9 cellular contexts compared by ENCODE assay signal in genomic region chr1:164611754-164612642, GRCh38. TPM values are rescaled to one million over a fixed set of nuclear protein-coding genes. Genes with fewer than 3 reads are reported as not detected.
DNase-seq lines count a peak whose midpoint lies in the region; ATAC-seq, FAIRE-seq and TF ChIP-seq lines count a peak whose summit lies in the region.
"Had no signal": no experiment of that assay in that cellular context is flagged by ENCODE, and none has a peak within 500 bp of the region (broad histone marks: within the 10 kb centered on the region; RNA-seq: fewer than 3 reads in every experiment).

No MANE protein-coding gene starts in this region.

- ATAC-seq in heart right ventricle: peak; percentile 49 to 73 (median 64)
- ATAC-seq in activated T-cell treated with anti-CD3 and anti-CD28 coated beads, Interleukin-2, amount 50 U/mL, for 72 hours (replicated peaks in 1 of 2): no peak
- no peak for ATAC-seq in activated CD8-positive, alpha-beta T cell treated with anti-CD3 and anti-CD28 coated beads for 36 hours

- DNase-seq in HuH-7.5 (ENCODE audit: low spot score): peak; percentile 63
- DNase-seq in SJSA1 (ENCODE audit: low read depth in 1 of 2, low spot score in 2 of 2): peak; percentile 75 to 84
- DNase-seq in heart right ventricle: peak in 1 of 2 donors; percentile 33
- DNase-seq in small intestine: peak; percentile 70
- DNase-seq in activated T-cell treated with anti-CD3 and anti-CD28 coated beads, Interleukin-2, amount 50 U/mL, for 72 hours: no peak
- DNase-seq in activated CD8-positive, alpha-beta T cell treated with anti-CD3 and anti-CD28 coated beads for 36 hours: no peak
- no peak for DNase-seq in central memory CD4-positive, alpha-beta T cell
- DNase-seq in stimulated activated naive CD4-positive, alpha-beta T cell (lab: John Stamatoyannopoulos, UW): no peak

- H3K27me3 Mint-ChIP-seq in activated T-cell treated with anti-CD3 and anti-CD28 coated beads, Interleukin-2, amount 50 U/mL, for 72 hours (ENCODE audit: low read depth): no peaks in the 10 kb centered on the region
- H3K27me3 Mint-ChIP-seq in activated CD8-positive, alpha-beta T cell treated with anti-CD3 and anti-CD28 coated beads for 36 hours: no peaks in the 10 kb centered on the region

- H3K36me3 ChIP-seq in SJSA1 (no peaks in the 10 kb centered on the region), heart right ventricle (peaks cover 0 to 7% (median 0%) of the 10 kb centered on the region in 9 donors), small intestine (ENCODE audit: control insufficient read depth in 2 of 2, insufficient read depth in 2 of 2, low read length in 2 of 2) (no peaks in the 10 kb centered on the region)

- H3K9me3 ChIP-seq in SJSA1 (replicated peaks): no peaks in the 10 kb centered on the region
- no peaks in the 10 kb centered on the region for H3K9me3 ChIP-seq in heart right ventricle
- H3K9me3 ChIP-seq in small intestine (ENCODE audit: control insufficient read depth, low read depth): no peaks in the 10 kb centered on the region

- H3K4me3 ChIP-seq in SJSA1: no peak overlapping the region
- H3K4me3 ChIP-seq in heart right ventricle: no peak overlapping the region
- peak overlapping the region in 1 of 2 donors; percentile 13 for H3K4me3 ChIP-seq in small intestine (ENCODE audit: low read depth in 1 of 2, low read length in 2 of 2)
- H3K4me3 ChIP-seq: lung had no signal

- CTCF ChIA-PET in activated CD8-positive, alpha-beta T cell treated with anti-CD3 and anti-CD28 coated beads for 36 hours (lab: Charles Lee): no interaction called here

- H3K27me3 ChIP-seq in SJSA1 (replicated peaks): no peaks in the 10 kb centered on the region
- no peaks in the 10 kb centered on the region for H3K27me3 ChIP-seq in heart right ventricle
- H3K27me3 ChIP-seq in small intestine (ENCODE audit: control insufficient read depth in 2 of 2, insufficient read depth in 2 of 2, low read length in 2 of 2): no peaks in the 10 kb centered on the region

- no peak for FAIRE-seq in small intestine (lab: Jason Lieb, UNC)

- H3K4me1 ChIP-seq in SJSA1 (replicated peaks) (peaks cover 55% of the 10 kb centered on the region), heart right ventricle (peaks cover 6 to 97% (median 71%) of the 10 kb centered on the region in 9 donors), small intestine (ENCODE audit: control insufficient read depth in 2 of 2, insufficient read depth in 1 of 2, low read depth in 1 of 2, low read length in 1 of 2) (peaks cover 2 to 8% of the 10 kb centered on the region in 2 donors)

- no peaks in the 10 kb centered on the region for H3K36me3 Mint-ChIP-seq in activated T-cell treated with anti-CD3 and anti-CD28 coated beads, Interleukin-2, amount 50 U/mL, for 72 hours (ENCODE audit: insufficient read depth in 2 of 2)
- H3K36me3 Mint-ChIP-seq in activated CD8-positive, alpha-beta T cell treated with anti-CD3 and anti-CD28 coated beads for 36 hours (ENCODE audit: low read depth): no peaks in the 10 kb centered on the region

- H3K4me1 Mint-ChIP-seq in activated T-cell treated with anti-CD3 and anti-CD28 coated beads, Interleukin-2, amount 50 U/mL, for 72 hours (ENCODE audit: low read depth): no peaks in the 10 kb centered on the region
- no peaks in the 10 kb centered on the region for H3K4me1 Mint-ChIP-seq in activated CD8-positive, alpha-beta T cell treated with anti-CD3 and anti-CD28 coated beads for 36 hours (ENCODE audit: low read depth)

- POLR2A ChIA-PET in activated CD8-positive, alpha-beta T cell treated with anti-CD3 and anti-CD28 coated beads for 36 hours (lab: Charles Lee): no interaction called here

- no peak overlapping the region for H3K4me3 Mint-ChIP-seq in activated T-cell treated with anti-CD3 and anti-CD28 coated beads, Interleukin-2, amount 50 U/mL, for 72 hours
- H3K4me3 Mint-ChIP-seq in activated CD8-positive, alpha-beta T cell treated with anti-CD3 and anti-CD28 coated beads for 36 hours: no peak overlapping the region

- intact Hi-C loops in heart right ventricle (cut with DNase I): loop anchor here in 4 of 10 donors (5.0 to 10.0 kb wide), 5 partner anchors 45 to 173 kb away; no protein-coding TSS in a partner anchor
- intact Hi-C loops in activated CD8-positive, alpha-beta T cell treated with anti-CD3 and anti-CD28 coated beads for 36 hours (cut with micrococcal nuclease): no loop called here

- WGBS in heart right ventricle, 2 donors: 69 to 80% methylated on average over 11 of the region's 11 CpGs
- 28 to 55% (median 34%) methylated on average over 11 of the region's 11 CpGs for WGBS in small intestine, 3 donors

- TF ChIP-seq CTCF in heart right ventricle (IDR thresholded peaks at IDR 0.05): no peak
- no peak for TF ChIP-seq CTCF in activated CD8-positive, alpha-beta T cell treated with anti-CD3 and anti-CD28 coated beads for 36 hours (IDR thresholded peaks at IDR 0.05)

- H3K27ac Mint-ChIP-seq in activated T-cell treated with anti-CD3 and anti-CD28 coated beads, Interleukin-2, amount 50 U/mL, for 72 hours: no peak overlapping the region
- no peak overlapping the region for H3K27ac Mint-ChIP-seq in activated CD8-positive, alpha-beta T cell treated with anti-CD3 and anti-CD28 coated beads for 36 hours

- H3K27ac ChIP-seq in SJSA1 (peak overlapping the region; percentile 22), heart right ventricle (peak overlapping the region in 8 of 10 donors; percentile 3 to 76 (median 50)), small intestine (ENCODE audit: low read depth in 1 of 2, low read length in 1 of 2) (peak overlapping the region; percentile 52 to 83)

- no peaks in the 10 kb centered on the region for H3K9me3 Mint-ChIP-seq in activated T-cell treated with anti-CD3 and anti-CD28 coated beads, Interleukin-2, amount 50 U/mL, for 72 hours
- no peaks in the 10 kb centered on the region for H3K9me3 Mint-ChIP-seq in activated CD8-positive, alpha-beta T cell treated with anti-CD3 and anti-CD28 coated beads for 36 hours

RNA-seq across cellular contexts. Expression of gene PBX1, which starts 53.0 kb away (rescaled TPM):
- 16.6 and 18.5 TPM in 2 replicates for total RNA-seq in SJSA1 (2014; rRNA removed; shearing (Covaris generic))
- 10 to 100 TPM; 53.3 to 91.8 (median 64.4) TPM for total RNA-seq in heart right ventricle
- polyA plus RNA-seq in heart right ventricle (10 to 100 TPM; 13.3 to 17.6 TPM), small intestine (10 to 100 TPM; 12.5 to 16.4 (median 12.7) TPM)
- under 1 TPM; 0.62 to 0.74 TPM for total RNA-seq in activated T-cell treated with anti-CD3 and anti-CD28 coated beads, Interleukin-2, amount 50 U/mL, for 72 hours
- total RNA-seq in activated CD8-positive, alpha-beta T cell treated with anti-CD3 and anti-CD28 coated beads for 36 hours: not detected

Comparison
In these comparisons a context has a peak if more than half of its experiments do, and no peak if none do; other contexts are left out.
1. DNase-seq: peak in HuH-7.5 (single experiment), SJSA1 (2 of 2) and small intestine (single experiment); none in activated T-cell treated with anti-CD3 and anti-CD28 coated beads, Interleukin-2, amount 50 U/mL, for 72 hours (0 of 2), activated CD8-positive, alpha-beta T cell treated with anti-CD3 and anti-CD28 coated beads for 36 hours (single experiment), central memory CD4-positive, alpha-beta T cell (single experiment) and stimulated activated naive CD4-positive, alpha-beta T cell (0 of 6).
2. ATAC-seq: peak in heart right ventricle (8 of 8); none in activated T-cell treated with anti-CD3 and anti-CD28 coated beads, Interleukin-2, amount 50 U/mL, for 72 hours (0 of 2) and activated CD8-positive, alpha-beta T cell treated with anti-CD3 and anti-CD28 coated beads for 36 hours (single experiment).
3. RNA of gene PBX1, which starts 53.0 kb away (total RNA-seq): 53.3 to 91.8 TPM in heart right ventricle and 16.6 to 18.5 TPM in SJSA1; 0.62 to 0.74 TPM in activated T-cell treated with anti-CD3 and anti-CD28 coated beads, Interleukin-2, amount 50 U/mL, for 72 hours and not detected in activated CD8-positive, alpha-beta T cell treated with anti-CD3 and anti-CD28 coated beads for 36 hours; every median in the first group is over 10 times any median in the second.
4. Peak in every context shown above with its lines, with median percentiles within 50 percentile points of each other: H3K27ac ChIP-seq.